In the genomic region with DNA sequence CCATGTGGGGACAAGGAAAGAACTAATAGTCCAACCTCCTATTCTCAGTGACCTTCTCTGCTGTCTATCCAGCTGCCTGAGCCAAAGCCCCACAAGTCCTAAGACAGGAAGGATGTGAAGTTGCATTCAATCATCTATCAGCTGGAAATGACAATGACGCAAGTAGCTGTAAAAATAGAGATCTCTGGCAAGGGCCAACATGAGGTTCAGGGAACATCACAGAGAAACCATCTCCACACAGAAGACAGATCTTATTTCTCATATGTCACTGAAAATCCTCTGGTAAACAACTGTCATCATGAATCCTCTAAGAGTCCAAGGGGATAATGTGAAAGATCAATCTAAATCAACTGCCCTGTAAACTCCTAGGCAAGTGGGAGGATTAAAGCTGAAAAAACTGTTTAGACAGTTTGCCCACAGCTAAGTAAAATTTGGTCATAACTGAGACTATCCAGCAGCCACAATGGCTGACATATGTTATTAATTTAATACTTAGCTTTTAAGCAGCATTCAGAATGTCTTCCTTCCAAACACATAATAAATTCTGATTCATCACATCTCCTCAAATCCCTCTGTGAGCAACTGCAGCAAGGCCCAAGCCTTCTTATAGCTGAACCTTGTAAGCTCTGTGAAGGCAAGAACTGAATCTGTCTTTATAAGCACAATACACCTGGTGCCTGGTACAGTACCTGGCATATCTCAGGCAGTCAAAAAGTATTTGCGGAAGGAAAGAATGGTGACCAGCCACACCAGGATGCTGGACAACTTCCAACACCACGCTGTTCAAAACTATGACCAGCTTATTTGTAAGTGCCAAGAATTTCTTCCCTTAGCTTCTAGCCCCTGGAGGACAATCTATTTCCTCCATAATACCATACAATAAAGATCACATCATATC, we compare ENCODE assay signal across 11 cellular contexts. TPM values are rescaled to one million over a fixed set of nuclear protein-coding genes. Genes with fewer than 3 reads are reported as not detected.
DNase-seq lines count a peak whose midpoint lies in the region; ATAC-seq, FAIRE-seq and TF ChIP-seq lines count a peak whose summit lies in the region.
"Had no signal": no experiment of that assay in that cellular context is flagged by ENCODE, and none has a peak within 500 bp of the region (broad histone marks: within the 10 kb centered on the region; RNA-seq: fewer than 3 reads in every experiment).

No MANE protein-coding gene starts in this region.

- no peak overlapping the region for H3K9ac ChIP-seq in K562 (ENCODE audit: insufficient read depth in 1 of 2, low read depth in 2 of 2, low read length in 2 of 2)

- H3K4me2 ChIP-seq in K562 (ENCODE audit: insufficient read depth, low read length): no peak overlapping the region

- H3K27me3 ChIP-seq in K562 (ENCODE audit: control insufficient read depth in 2 of 2, insufficient read depth in 2 of 2, low read length in 2 of 2): no peaks in the 10 kb centered on the region

- no peak for TF ChIP-seq POLR2A in K562 (conservative IDR thresholded peaks at IDR 0.05)

- H3K4me3 ChIP-seq in LNCaP clone FGC (ENCODE audit: low read depth, low read length): no peak overlapping the region
- H3K4me3 ChIP-seq in K562: no peak overlapping the region

- H3K36me3 ChIP-seq in K562 (ENCODE audit: control insufficient read depth, insufficient read depth, low read length): no peaks in the 10 kb centered on the region

- BruUV-seq in K562 (replicated peaks; lab: Mats Ljungman, UMichigan): no TSS peak

- H3K9me3 ChIP-seq in K562 (replicated peaks; ENCODE audit: control insufficient read depth, insufficient read depth, low read depth, low read length): no peaks in the 10 kb centered on the region

- TF ChIP-seq RAD21 in K562 (CRISPR knock-in tag; conservative IDR thresholded peaks at IDR 0.05 in 1 of 2, IDR thresholded peaks at IDR 0.05 in 1 of 2): no peak

- H3K9me1 ChIP-seq in K562 (ENCODE audit: control insufficient read depth, insufficient read depth, low read length): no peaks in the 10 kb centered on the region

- H2AFZ ChIP-seq in K562 (ENCODE audit: low read depth, low read length): no peak overlapping the region

- peak; percentile 33 for DNase-seq in LNCaP clone FGC (ENCODE audit: low read depth)
- no peak for DNase-seq in K562 (ENCODE audit: extremely low read depth in 1 of 4, low spot score in 3 of 4)
- DNase-seq in iris pigment epithelial cell (ENCODE audit: low read depth): peak; percentile 92
- DNase-seq in stromal cell of bone marrow (ENCODE audit: low read depth): peak; percentile 76
- DNase-seq in NCI-H1436 (lab: John Stamatoyannopoulos, UW): no peak
- DNase-seq in nucleus accumbens (lab: John Stamatoyannopoulos, UW): no peak
- no peak for DNase-seq in NCI-H226
- DNase-seq in 8988T: no peak
- DNase-seq: activated CD8-positive, alpha-beta memory T cell treated with anti-CD3 and anti-CD28 coated beads, Interleukin-2, amount 50 U/mL, for 4 hours; naive B cell had no signal

- POLR2A ChIA-PET in K562 (lab: Yijun Ruan, JAX): interaction anchor here (1.0 to 1.3 kb wide), 2 partner anchors 10 to 14 kb away, joined by 3 to 6 read pairs; no protein-coding TSS in a partner anchor

- FAIRE-seq in K562 (lab: Jason Lieb, UNC): no peak
- FAIRE-seq: H1 had no signal

- H3K27ac ChIP-seq in K562 (ENCODE audit: extremely low read depth, low read depth, low read length): no peak overlapping the region

- 54% methylated on average over 3 of the region's 3 CpGs for WGBS in K562 (ENCODE audit: insufficient coverage, low coverage, missing lambda C conversion rate)

- CTCF ChIA-PET in K562 (lab: Yijun Ruan, JAX; ENCODE audit: low intra/inter-chr PET ratio): no interaction called here

- H4K20me1 ChIP-seq in K562 (replicated peaks; ENCODE audit: control insufficient read depth, insufficient read depth, low read length): no peaks in the 10 kb centered on the region

- in situ Hi-C loops in K562 (cut with MboI): no loop called here

- intact Hi-C loops in K562 (cut with micrococcal nuclease): no loop called here

- no peak for TF ChIP-seq CTCF in LNCaP clone FGC (IDR thresholded peaks at IDR 0.05; ENCODE audit: control insufficient read depth, extremely low read depth, insufficient read depth)
- TF ChIP-seq CTCF in K562 (IDR thresholded peaks at IDR 0.05 in 2 of 3, conservative IDR thresholded peaks at IDR 0.05 in 1 of 3; ENCODE audit: insufficient read depth in 2 of 3, low read depth in 1 of 3, low read length in 3 of 3): no peak

- no peaks in the 10 kb centered on the region for H3K79me2 ChIP-seq in K562 (ENCODE audit: control insufficient read depth, insufficient read depth, low read length)

- ATAC-seq in K562: peak; percentile 51; the same call in 2 of the 3 replicates

- TF ChIP-seq EP300 in K562 (IDR thresholded peaks at IDR 0.05; ENCODE audit: low read length): no peak

- H3K4me1 ChIP-seq in K562 (replicated peaks in 1 of 2; ENCODE audit: control insufficient read depth in 2 of 2, insufficient read depth in 2 of 2, low read length in 2 of 2): no peaks in the 10 kb centered on the region

RNA-seq across cellular contexts. Expression of gene ALG9, which starts 52.0 kb away (rescaled TPM):
- 75.2 and 88.9 TPM in 2 replicates for total RNA-seq in K562 (2011; cell fraction: chromatin; rRNA removed; ENCODE audit: low replicate concordance)
- total RNA-seq in K562 (2011; cell fraction: nucleolus; rRNA removed): 62.8 and 66.0 TPM in 2 replicates
- 72.1 and 74.9 TPM in 2 replicates for total RNA-seq in K562 (2011; cell fraction: nucleoplasm; rRNA removed)
- 17.6 and 24.7 TPM in 2 replicates for total RNA-seq in K562 (2014; rRNA removed)
- total RNA-seq in K562 (2014; rRNA removed; fragmentation: Illumina TruSeq; extraction: Trizol): 28.6 and 29.3 TPM in 2 replicates
- 24.4 and 25.2 TPM in 2 replicates for total RNA-seq in K562 (2015; rRNA removed; fragmentation: Illumina TruSeq; extraction: Trizol)
- total RNA-seq in K562 (2021): 24.9 and 27.2 TPM in 2 replicates
- polyA plus RNA-seq in K562 (2011; rRNA removed): 40.5 and 46.7 TPM in 2 replicates
- 23.3 and 39.7 TPM in 2 replicates for polyA plus RNA-seq in K562 (2011; cell fraction: cytosol; rRNA removed)
- 76.5 and 116 TPM in 2 replicates for polyA plus RNA-seq in K562 (2011; cell fraction: nucleus; rRNA removed)
- 21.6 and 25.7 TPM in 2 replicates for polyA plus RNA-seq in K562 (2012)
- 29.1 and 36.4 TPM in 2 replicates for polyA plus RNA-seq in K562 (2014; fragmentation: Illumina TruSeq; extraction: Trizol)
- polyA plus RNA-seq in K562 (2014; fragmentation: Nextera tagmentation; extraction: Ambion mirVana): 10 to 100 TPM; 11.5 to 12.2 TPM
- 18.9 and 22.5 TPM in 2 replicates for polyA plus RNA-seq in K562 (2014; rRNA removed)
- 53.9 and 56.2 TPM in 2 replicates for polyA minus RNA-seq in K562 (2011; rRNA and poly(A)+ RNA removed)
- polyA minus RNA-seq in K562 (2011; cell fraction: cytosol; rRNA and poly(A)+ RNA removed): 21.3 and 28.9 TPM in 2 replicates
- 30.2 and 34.3 TPM in 2 replicates for polyA minus RNA-seq in K562 (2011; cell fraction: nucleus; rRNA and poly(A)+ RNA removed)

RNA-seq across cellular contexts. Expression of gene PPP2R1B, which starts 53.2 kb away (rescaled TPM):
- total RNA-seq in K562 (2011; cell fraction: chromatin; rRNA removed; ENCODE audit: low replicate concordance): 46.5 and 64.1 TPM in 2 replicates
- total RNA-seq in K562 (2011; cell fraction: nucleolus; rRNA removed): 22.1 and 22.3 TPM in 2 replicates
- 33.6 and 43.7 TPM in 2 replicates for total RNA-seq in K562 (2011; cell fraction: nucleoplasm; rRNA removed)
- total RNA-seq in K562 (2014; rRNA removed) (24.6 and 32.1 TPM in 2 replicates), K562 (2014; rRNA removed; fragmentation: Illumina TruSeq; extraction: Trizol) (39.8 and 46.0 TPM in 2 replicates), K562 (2015; rRNA removed; fragmentation: Illumina TruSeq; extraction: Trizol) (25.1 and 30.4 TPM in 2 replicates), K562 (2021) (57.3 and 57.4 TPM in 2 replicates)
- polyA plus RNA-seq in K562 (2011; rRNA removed) (33.4 and 48.4 TPM in 2 replicates), K562 (2014; fragmentation: Illumina TruSeq; extraction: Trizol) (36.4 and 39.4 TPM in 2 replicates), K562 (2014; fragmentation: Nextera tagmentation; extraction: Ambion mirVana) (10 to 100 TPM; 50.9 to 68.5 TPM), K562 (2014; rRNA removed) (24.7 and 31.5 TPM in 2 replicates)
- polyA plus RNA-seq in K562 (2011; cell fraction: cytosol; rRNA removed): 23.5 and 28.5 TPM in 2 replicates
- 21.3 and 22.6 TPM in 2 replicates for polyA plus RNA-seq in K562 (2011; cell fraction: nucleus; rRNA removed)
- polyA plus RNA-seq in K562 (2012): 16.8 and 30.6 TPM in 2 replicates
- polyA minus RNA-seq in K562 (2011; rRNA and poly(A)+ RNA removed): 84.3 and 113 TPM in 2 replicates
- 32.5 and 47.0 TPM in 2 replicates for polyA minus RNA-seq in K562 (2011; cell fraction: cytosol; rRNA and poly(A)+ RNA removed)
- polyA minus RNA-seq in K562 (2011; cell fraction: nucleus; rRNA and poly(A)+ RNA removed): 19.3 and 31.8 TPM in 2 replicates

RNA-seq across cellular contexts. Expression of gene FDXACB1, which starts 59.6 kb away (rescaled TPM):
- 3.1 and 3.8 TPM in 2 replicates for total RNA-seq in K562 (2011; cell fraction: chromatin; rRNA removed; ENCODE audit: low replicate concordance)
- 2.8 and 3.0 TPM in 2 replicates for total RNA-seq in K562 (2011; cell fraction: nucleolus; rRNA removed)
- total RNA-seq in K562 (2011; cell fraction: nucleoplasm; rRNA removed): 3.2 and 4.2 TPM in 2 replicates
- total RNA-seq in K562 (2014; rRNA removed): 3.3 and 4.3 TPM in 2 replicates
- 7.1 and 7.8 TPM in 2 replicates for total RNA-seq in K562 (2014; rRNA removed; fragmentation: Illumina TruSeq; extraction: Trizol)
- total RNA-seq in K562 (2015; rRNA removed; fragmentation: Illumina TruSeq; extraction: Trizol): 6.3 and 6.5 TPM in 2 replicates
- 4.3 and 4.7 TPM in 2 replicates for total RNA-seq in K562 (2021)
- polyA plus RNA-seq in K562 (2011; rRNA removed): 4.7 and 5.3 TPM in 2 replicates
- polyA plus RNA-seq in K562 (2011; cell fraction: cytosol; rRNA removed): 2.2 and 2.9 TPM in 2 replicates
- polyA plus RNA-seq in K562 (2011; cell fraction: nucleus; rRNA removed): 3.2 and 4.1 TPM in 2 replicates
- 1.4 and 3.4 TPM in 2 replicates for polyA plus RNA-seq in K562 (2012)
- polyA plus RNA-seq in K562 (2014; fragmentation: Illumina TruSeq; extraction: Trizol): 4.4 and 4.6 TPM in 2 replicates
- 1 to 10 TPM; 7.4 to 7.5 TPM for polyA plus RNA-seq in K562 (2014; fragmentation: Nextera tagmentation; extraction: Ambion mirVana)
- 3.2 and 3.9 TPM in 2 replicates for polyA plus RNA-seq in K562 (2014; rRNA removed)
- polyA minus RNA-seq in K562 (2011; rRNA and poly(A)+ RNA removed): 4.6 and 5.6 TPM in 2 replicates
- polyA minus RNA-seq in K562 (2011; cell fraction: cytosol; rRNA and poly(A)+ RNA removed): 1.9 and 3.3 TPM in 2 replicates
- 2.2 and 4.3 TPM in 2 replicates for polyA minus RNA-seq in K562 (2011; cell fraction: nucleus; rRNA and poly(A)+ RNA removed)

RNA-seq across cellular contexts. Expression of gene CFAP68, which starts 59.9 kb away (rescaled TPM):
- 4.1 and 6.5 TPM in 2 replicates for total RNA-seq in K562 (2011; cell fraction: chromatin; rRNA removed; ENCODE audit: low replicate concordance)
- total RNA-seq in K562 (2011; cell fraction: nucleolus; rRNA removed): 4.3 and 5.0 TPM in 2 replicates
- total RNA-seq in K562 (2011; cell fraction: nucleoplasm; rRNA removed): 8.9 and 16.3 TPM in 2 replicates
- total RNA-seq in K562 (2014; rRNA removed): 27.9 and 29.9 TPM in 2 replicates
- total RNA-seq in K562 (2014; rRNA removed; fragmentation: Illumina TruSeq; extraction: Trizol): 37.0 and 40.8 TPM in 2 replicates
- total RNA-seq in K562 (2015; rRNA removed; fragmentation: Illumina TruSeq; extraction: Trizol): 43.7 and 45.1 TPM in 2 replicates
- 20.5 and 22.8 TPM in 2 replicates for total RNA-seq in K562 (2021)
- polyA plus RNA-seq in K562 (2011; rRNA removed): 72.3 and 82.3 TPM in 2 replicates
- 36.7 and 54.1 TPM in 2 replicates for polyA plus RNA-seq in K562 (2011; cell fraction: cytosol; rRNA removed)
- polyA plus RNA-seq in K562 (2011; cell fraction: nucleus; rRNA removed): 14.8 and 28.9 TPM in 2 replicates
- polyA plus RNA-seq in K562 (2012): 47.2 and 65.7 TPM in 2 replicates
- polyA plus RNA-seq in K562 (2014; fragmentation: Illumina TruSeq; extraction: Trizol): 58.4 and 64.8 TPM in 2 replicates
- polyA plus RNA-seq in K562 (2014; fragmentation: Nextera tagmentation; extraction: Ambion mirVana): 10 to 100 TPM; 71.6 to 71.7 TPM
- 48.0 and 52.5 TPM in 2 replicates for polyA plus RNA-seq in K562 (2014; rRNA removed)
- polyA minus RNA-seq in K562 (2011; rRNA and poly(A)+ RNA removed): 39.2 and 51.2 TPM in 2 replicates
- polyA minus RNA-seq in K562 (2011; cell fraction: cytosol; rRNA and poly(A)+ RNA removed): 4.4 and 7.6 TPM in 2 replicates
- polyA minus RNA-seq in K562 (2011; cell fraction: nucleus; rRNA and poly(A)+ RNA removed): 3.1 and 6.7 TPM in 2 replicates

Comparison
In these comparisons a context has a peak if more than half of its experiments do, and no peak if none do; other contexts are left out.
1. DNase-seq: peak in LNCaP clone FGC (single experiment), iris pigment epithelial cell (single experiment) and stromal cell of bone marrow (single experiment); none in K562 (0 of 4), NCI-H1436 (single experiment), nucleus accumbens (0 of 56), NCI-H226 (single experiment) and 8988T (single experiment).